ENCODE assay signal across 17 cellular contexts in the genomic region with DNA sequence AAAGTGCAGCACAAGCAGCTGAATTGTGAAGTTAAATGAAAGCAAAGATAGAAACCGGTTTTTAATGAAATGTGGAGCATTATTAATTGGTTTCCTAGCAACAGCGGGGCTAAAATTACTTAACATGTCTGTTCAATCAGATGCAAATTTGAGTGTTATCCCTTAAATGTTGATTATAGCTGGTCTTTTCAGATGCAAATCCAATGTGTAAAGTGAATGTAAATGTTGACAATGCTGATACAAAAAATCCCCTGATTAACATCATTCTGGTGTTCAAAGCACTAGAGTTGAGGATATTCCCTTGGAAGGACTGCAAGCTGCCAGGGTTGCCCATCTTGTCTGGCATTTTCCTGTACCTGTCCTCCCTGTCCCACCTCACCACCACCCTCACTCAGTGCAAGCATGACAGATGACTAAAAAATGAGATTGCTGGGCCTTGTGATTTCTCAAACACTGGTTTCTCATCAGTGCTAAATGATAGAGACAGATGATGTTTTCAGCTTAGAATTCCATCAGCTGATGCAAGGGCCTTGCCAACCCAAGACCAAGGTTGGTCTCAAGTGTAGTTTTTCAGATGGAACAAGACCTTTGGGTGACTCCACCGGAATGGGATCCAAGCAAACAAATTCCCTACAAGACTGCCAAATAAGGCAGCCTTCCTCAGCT. TPM values are rescaled to one million over a fixed set of nuclear protein-coding genes. Genes with fewer than 3 reads are reported as not detected.
DNase-seq lines count a peak whose midpoint lies in the region; ATAC-seq and TF ChIP-seq lines count a peak whose summit lies in the region.
"Had no signal": no experiment of that assay in that cellular context is flagged by ENCODE, and none has a peak within 500 bp of the region (broad histone marks: within the 10 kb centered on the region; RNA-seq: fewer than 3 reads in every experiment).

No MANE protein-coding gene starts in this region.

- no peak overlapping the region for H3K23ac ChIP-seq in mesenchymal stem cell (ENCODE audit: low read length in 2 of 2)

- H2AFZ ChIP-seq in mesenchymal stem cell (ENCODE audit: low read depth, low read length), result no peak overlapping the region

- H3K27ac ChIP-seq in mesenchymal stem cell (ENCODE audit: low read length, poor library complexity, severe bottlenecking), result no peak overlapping the region
- H3K27ac ChIP-seq in aorta (ENCODE audit: low read depth in 1 of 2, low read length in 2 of 2), result no peak overlapping the region
- H3K27ac ChIP-seq: pancreas, stomach had no signal

- intact Hi-C loops in aorta (cut with DNase I), result no loop called here

- H3K4me3 ChIP-seq in choroid plexus epithelial cell (ENCODE audit: low read depth, low read length) (no peak overlapping the region), mesenchymal stem cell (ENCODE audit: insufficient read depth in 1 of 2, low read depth in 1 of 2, low read length in 2 of 2) (no peak overlapping the region), aorta (ENCODE audit: low read length in 2 of 2) (no peak overlapping the region)
- H3K4me3 ChIP-seq: breast epithelium, mucosa of descending colon, pancreas, Peyer's patch, stomach had no signal

- DNase-seq in NCI-H748 (lab: John Stamatoyannopoulos, UW; ENCODE audit: unreplicated experiment) (peak; percentile 13), NCI-H748 treated with DMSO at 0.1 percent for 48 hours (lab: John Stamatoyannopoulos, UW) (no peak), choroid plexus epithelial cell (ENCODE audit: low read depth) (peak; percentile 84), mesenchymal stem cell (no peak), aorta (no peak)
- DNase-seq in stimulated activated CD4-positive, alpha-beta T cell treated with anti-CD3 and anti-CD28 coated beads, Interleukin-4, amount 100 ng/mL, for 1 hour, result no peak
- DNase-seq: 8988T; CD4-positive, alpha-beta memory T cell; mucosa of descending colon; NCI-H1694 treated with DMSO at 0.1 percent for 48 hours; NCI-H774; pancreas; Peyer's patch; stomach had no signal

- H3K79me1 ChIP-seq in mesenchymal stem cell (replicated peaks; ENCODE audit: low read length, poor library complexity, severe bottlenecking), result peaks cover 49% of the 10 kb centered on the region

- 72% methylated on average over 2 of the region's 3 CpGs for WGBS in mesenchymal stem cell
- WGBS in aorta, 2 donors, result 83 to 88% methylated on average over 3 of the region's 3 CpGs

- no peak for TF ChIP-seq CTCF in choroid plexus epithelial cell (conservative IDR thresholded peaks at IDR 0.05; ENCODE audit: low read depth, low read length)

- no peak overlapping the region for H3K4me2 ChIP-seq in mesenchymal stem cell (ENCODE audit: low read length, poor library complexity, severe bottlenecking)

- H2BK15ac ChIP-seq in mesenchymal stem cell (ENCODE audit: low read depth, poor library complexity, severe bottlenecking), result no peak overlapping the region

- H3K4ac ChIP-seq in mesenchymal stem cell (ENCODE audit: low read depth in 1 of 2, low read length in 2 of 2), result no peak overlapping the region

- peak overlapping the region; percentile 22 for H2AK5ac ChIP-seq in mesenchymal stem cell (ENCODE audit: low read length, severe bottlenecking)

- H4K91ac ChIP-seq in mesenchymal stem cell (ENCODE audit: low read length), result no peak overlapping the region

- H4K8ac ChIP-seq in mesenchymal stem cell (ENCODE audit: low read length), result no peak overlapping the region

- H3K27me3 ChIP-seq in mesenchymal stem cell (ENCODE audit: control insufficient read depth in 1 of 2, insufficient read depth in 1 of 2, low read length in 2 of 2) (no peaks in the 10 kb centered on the region), aorta (ENCODE audit: control insufficient read depth in 1 of 2, insufficient read depth in 2 of 2, low read length in 1 of 2) (no peaks in the 10 kb centered on the region)
- H3K27me3 ChIP-seq: breast epithelium, pancreas, Peyer's patch, stomach had no signal

- H3K9me3 ChIP-seq in mesenchymal stem cell (ENCODE audit: control insufficient read depth, low read length) (no peaks in the 10 kb centered on the region), aorta (ENCODE audit: control insufficient read depth, low read length) (no peaks in the 10 kb centered on the region)
- H3K9me3 ChIP-seq: breast epithelium, mucosa of descending colon, pancreas, Peyer's patch, stomach had no signal

- H3K9ac ChIP-seq in mesenchymal stem cell (ENCODE audit: low read length), result peak overlapping the region; percentile 28

- peak; percentile 60 for ATAC-seq in aorta (ENCODE audit: low FRiP score)
- ATAC-seq in GM18498 (IDR thresholded peaks at IDR 0.05; ENCODE audit: unreplicated experiment), result no peak
- ATAC-seq in GM19463 (IDR thresholded peaks at IDR 0.05; ENCODE audit: unreplicated experiment), result no peak
- ATAC-seq: mucosa of descending colon had no signal

- H3K4me1 ChIP-seq in mesenchymal stem cell (ENCODE audit: control insufficient read depth, insufficient read depth, low read depth, low read length), result peaks cover 8% of the 10 kb centered on the region
- H3K4me1 ChIP-seq in aorta (ENCODE audit: control insufficient read depth in 1 of 2, insufficient read depth in 2 of 2, low read length in 2 of 2), result peaks cover 0 to 3% of the 10 kb centered on the region in 2 donors
- H3K4me1 ChIP-seq: breast epithelium, pancreas had no signal

- no peak overlapping the region for H2BK120ac ChIP-seq in mesenchymal stem cell (ENCODE audit: low read depth, low read length)

- H3K36me3 ChIP-seq in mesenchymal stem cell (ENCODE audit: control insufficient read depth in 1 of 2, insufficient read depth in 2 of 2, low read depth in 1 of 2, low read length in 2 of 2), result no peaks in the 10 kb centered on the region
- H3K36me3 ChIP-seq in aorta (ENCODE audit: control insufficient read depth in 1 of 2, insufficient read depth in 2 of 2, low read length in 1 of 2), result no peaks in the 10 kb centered on the region
- H3K36me3 ChIP-seq: breast epithelium, pancreas, Peyer's patch, stomach had no signal

- H2BK12ac ChIP-seq in mesenchymal stem cell (ENCODE audit: low read length in 2 of 2), result no peak overlapping the region

- H3K14ac ChIP-seq in mesenchymal stem cell (ENCODE audit: low read length in 2 of 2), result no peak overlapping the region

- no peak overlapping the region for H3K18ac ChIP-seq in mesenchymal stem cell (ENCODE audit: low read depth in 1 of 2, low read length in 2 of 2)

- H2BK5ac ChIP-seq in mesenchymal stem cell (ENCODE audit: low read depth, low read length, poor library complexity, severe bottlenecking), result no peak overlapping the region

RNA-seq across cellular contexts. Expression of a gene that starts 55.1 kb away (rescaled TPM):
- polyA plus RNA-seq in mesenchymal stem cell (2013, experiment 1 of 2), result 17.2 TPM
- 18.4 TPM for polyA plus RNA-seq in mesenchymal stem cell (2013, experiment 2 of 2)
- total RNA-seq in aorta, result 10 to 100 TPM; 23.8 to 38.8 TPM
- 10 to 100 TPM; 13.5 to 18.8 TPM for polyA plus RNA-seq in aorta

Comparison
In these comparisons a context has a peak if more than half of its experiments do, and no peak if none do; other contexts are left out.
1. DNase-seq: peak in NCI-H748 (single experiment) and choroid plexus epithelial cell (single experiment); none in NCI-H748 treated with DMSO at 0.1 percent for 48 hours (single experiment), mesenchymal stem cell (single experiment), aorta (0 of 2) and stimulated activated CD4-positive, alpha-beta T cell treated with anti-CD3 and anti-CD28 coated beads, Interleukin-4, amount 100 ng/mL, for 1 hour (single experiment).